ENCODE assay signal across 13 cellular contexts in the genomic region with DNA sequence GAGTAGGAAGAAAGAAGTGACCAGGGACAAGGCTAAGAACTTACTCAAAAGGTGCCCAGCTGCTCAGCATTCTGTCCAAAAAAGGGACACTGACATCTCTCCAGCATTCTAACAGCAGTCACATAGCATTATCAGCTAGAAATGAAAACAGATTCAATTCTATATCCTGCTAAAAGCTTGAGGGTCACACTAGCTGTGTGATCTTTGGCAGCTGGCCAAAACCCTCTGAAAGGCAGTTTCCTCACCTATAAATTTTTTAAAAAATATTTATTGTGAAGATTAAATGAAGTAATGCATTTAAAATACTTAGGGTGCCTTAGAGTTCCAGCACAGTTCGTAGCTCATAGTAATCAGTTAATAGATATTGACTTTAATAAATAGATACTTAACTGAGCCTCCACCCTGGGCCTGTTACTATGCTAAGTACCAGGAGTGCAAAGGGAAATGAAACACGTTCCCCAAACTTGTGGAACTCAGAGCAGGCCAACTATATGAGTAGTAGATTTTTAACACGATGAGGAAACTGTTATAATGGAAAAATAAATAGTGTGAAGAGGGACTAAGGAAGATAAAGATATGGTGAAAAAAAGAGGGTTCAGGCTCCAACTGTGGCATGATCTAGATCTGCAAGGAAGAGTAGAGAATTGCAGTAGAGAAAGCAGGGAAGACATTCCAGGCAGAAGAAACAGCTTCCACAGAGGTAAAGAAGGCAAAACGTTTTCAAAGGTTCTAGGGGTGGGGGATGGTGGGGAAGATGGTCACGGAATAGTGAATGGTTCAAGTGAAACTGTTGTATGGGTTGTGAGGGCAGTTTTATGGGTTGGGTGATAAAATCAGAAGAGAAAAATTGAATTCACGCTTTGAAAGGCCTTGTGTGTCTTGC. TPM values are rescaled to one million over a fixed set of nuclear protein-coding genes. Genes with fewer than 3 reads are reported as not detected.
DNase-seq lines count a peak whose midpoint lies in the region; ATAC-seq, FAIRE-seq and TF ChIP-seq lines count a peak whose summit lies in the region.
"Had no signal": no experiment of that assay in that cellular context is flagged by ENCODE, and none has a peak within 500 bp of the region (broad histone marks: within the 10 kb centered on the region; RNA-seq: fewer than 3 reads in every experiment).

No MANE protein-coding gene starts in this region.

- no peaks in the 10 kb centered on the region for H3K27me3 ChIP-seq in A673 (replicated peaks; ENCODE audit: insufficient read depth, low read depth, low read length, poor library complexity)
- H3K27me3 ChIP-seq: pancreas had no signal

- peak; percentile 89 for FAIRE-seq in GM12891 (lab: Jason Lieb, UNC)
- FAIRE-seq: pancreas had no signal

- H3K27ac ChIP-seq in A673 (ENCODE audit: low read depth, low read length, poor library complexity, severe bottlenecking), result peak overlapping the region; percentile 33
- H3K27ac ChIP-seq: pancreas had no signal

- no peaks in the 10 kb centered on the region for H3K36me3 ChIP-seq in A673 (ENCODE audit: insufficient read depth, low read length, poor library complexity, severe bottlenecking)
- H3K36me3 ChIP-seq: pancreas had no signal

- intact Hi-C loops in A673 (cut with micrococcal nuclease; ENCODE audit: unreplicated experiment), result no loop called here

- no peak for TF ChIP-seq CTCF in A673 (conservative IDR thresholded peaks at IDR 0.05; ENCODE audit: low read depth, low read length)

- no TSS peak for BruUV-seq in A673 (replicated peaks; lab: Mats Ljungman, UMichigan)

- CTCF ChIA-PET in A673 (lab: Charles Lee), result no interaction called here

- peak; percentile 11 for ATAC-seq in HG02763 (IDR thresholded peaks at IDR 0.05; ENCODE audit: unreplicated experiment)

- no peak overlapping the region for H3K4me3 ChIP-seq in A673 (ENCODE audit: low read depth, low read length, poor library complexity, severe bottlenecking)
- H3K4me3 ChIP-seq: pancreas had no signal

- POLR2A ChIA-PET in A673 (lab: Charles Lee; ENCODE audit: low non-redundant PET), result no interaction called here

- no peak for TF ChIP-seq POLR2A in GM12891 (IDR thresholded peaks at IDR 0.05; ENCODE audit: low read depth, low read length)

- H3K4me1 ChIP-seq in A673 (ENCODE audit: insufficient read depth, low read length, poor library complexity, severe bottlenecking), result peaks cover 22% of the 10 kb centered on the region
- H3K4me1 ChIP-seq: pancreas had no signal

- DNase-seq in A673 (ENCODE audit: low spot score) (peak; percentile 27), GM12891 (ENCODE audit: insufficient read length, low spot score) (no peak), RPMI8226 (peak; percentile 42), NCI-H774 (lab: John Stamatoyannopoulos, UW) (no peak), D341Med (ENCODE audit: low spot score) (no peak), NCI-H2081 treated with DMSO at 0.1 percent for 48 hours (lab: John Stamatoyannopoulos, UW) (no peak)
- no peak for DNase-seq in activated CD4-positive, CD25-positive, alpha-beta regulatory T cell treated with anti-CD3 and anti-CD28 coated beads, Interleukin-2, amount 50 U/mL, for 72 hours
- DNase-seq: activated T-cell treated with anti-CD3 and anti-CD28 coated beads, Interleukin-2, amount 50 U/mL, for 48 hours; pancreas; stimulated activated CD4-positive, alpha-beta T cell treated with anti-CD3 and anti-CD28 coated beads, Interleukin-2, amount 100 ng/mL, for 48 hours; SW 1271 had no signal

- H3K9me3 ChIP-seq in A673 (ENCODE audit: low read depth, low read length, poor library complexity, severe bottlenecking), result no peaks in the 10 kb centered on the region
- H3K9me3 ChIP-seq: pancreas had no signal

TF ChIP-seq in GM12891, 5 proteins besides CTCF, POLR2A, EP300 and RAD21:
- TF ChIP-seq POU2F2 (IDR thresholded peaks at IDR 0.05; ENCODE audit: low read depth, low read length) (no peak), PAX5 (IDR thresholded peaks at IDR 0.05; ENCODE audit: insufficient read depth, low read length, severe bottlenecking) (no peak), SPI1 (IDR thresholded peaks at IDR 0.05; ENCODE audit: low read depth, low read length) (no peak), TAF1 (IDR thresholded peaks at IDR 0.05; ENCODE audit: low read depth, low read length) (no peak), POLR2AphosphoS5 (IDR thresholded peaks at IDR 0.05; ENCODE audit: low read depth, low read length) (no peak)

RNA-seq across cellular contexts. Expression of a gene that starts 11.4 kb away (rescaled TPM):
- not detected in 2 replicates for total RNA-seq in A673 (2021)
- polyA plus RNA-seq in GM12891 (2012; ENCODE audit: low read depth, missing spikeins), result 14.8 TPM

RNA-seq across cellular contexts. Expression of a gene that starts 44.5 kb away (rescaled TPM):
- not detected in 2 replicates for total RNA-seq in A673 (2021)
- polyA plus RNA-seq in GM12891 (2012; ENCODE audit: low read depth, missing spikeins), result 2.4 TPM
- total RNA-seq: cardiac septum had no signal

Comparison
In these comparisons a context has a peak if more than half of its experiments do, and no peak if none do; other contexts are left out.
1. DNase-seq: peak in A673 (single experiment) and RPMI8226 (single experiment); none in GM12891 (single experiment), NCI-H774 (single experiment), D341Med (single experiment), activated CD4-positive, CD25-positive, alpha-beta regulatory T cell treated with anti-CD3 and anti-CD28 coated beads, Interleukin-2, amount 50 U/mL, for 72 hours (single experiment) and NCI-H2081 treated with DMSO at 0.1 percent for 48 hours (single experiment).